In genomic region chr2:159661286-159661685, GRCh38 we compare ENCODE assay signal across 1 cellular context.
TF ChIP-seq lines count a peak whose summit lies in the region.

No MANE protein-coding gene starts in this region.

TF ChIP-seq in SK-N-SH, 30 proteins besides CTCF, POLR2A, EP300 and RAD21 (continued from another document):
- TF ChIP-seq CHD2 (IDR thresholded peaks at IDR 0.05; ENCODE audit: low read length, partially characterized antibody) (no peak), USF1 (IDR thresholded peaks at IDR 0.05; ENCODE audit: borderline replicate concordance, low read depth) (no peak), NRF1 (IDR thresholded peaks at IDR 0.05; ENCODE audit: low read depth, low read length) (no peak), GATA2 (CRISPR knock-in tag; IDR thresholded peaks at IDR 0.05) (no peak), TAF1 (IDR thresholded peaks at IDR 0.05; ENCODE audit: borderline replicate concordance, low read depth, low read length) (no peak), RCOR1 (IDR thresholded peaks at IDR 0.05; ENCODE audit: low read length) (no peak), EZH2phosphoT487 (IDR thresholded peaks at IDR 0.05; ENCODE audit: borderline replicate concordance, low read depth) (no peak)
